Comparison of ENCODE assay signal across 15 cellular contexts in genomic region chr20:33896509-33896908, GRCh38.
DNase-seq lines count a peak whose midpoint lies in the region; ATAC-seq and TF ChIP-seq lines count a peak whose summit lies in the region.
"Had no signal": no experiment of that assay in that cellular context is flagged by ENCODE, and none has a peak within 500 bp of the region (broad histone marks: within the 10 kb centered on the region; RNA-seq: fewer than 3 reads in every experiment).

No MANE protein-coding gene starts in this region.

- no peak overlapping the region for H3K4me3 ChIP-seq in HEK293 (ENCODE audit: low read depth, low read length)
- H3K4me3 ChIP-seq in gastroesophageal sphincter = no peak overlapping the region
- H3K4me3 ChIP-seq: HAP-1, heart left ventricle had no signal

- TF ChIP-seq POLR2A in gastroesophageal sphincter (IDR thresholded peaks at IDR 0.05) = no peak

- CTCF ChIA-PET in HEK293 (lab: Yijun Ruan, JAX) = interaction anchor here (0.6 kb wide), 1 partner anchor 16 kb away, joined by 3 read pairs; no protein-coding TSS in a partner anchor

- DNase-seq in AG08396 (ENCODE audit: low spot score) (peak; percentile 33), amniotic epithelial cell (ENCODE audit: low read depth) (peak; percentile 77), foreskin melanocyte (peak; percentile 47), NCI-H82 (lab: John Stamatoyannopoulos, UW) (no peak), DMS53 (lab: John Stamatoyannopoulos, UW) (no peak)
- no peak for DNase-seq in stimulated activated CD4-positive, alpha-beta T cell treated with anti-CD3 and anti-CD28 coated beads, Interleukin-4, amount 100 ng/mL, for 4 hours
- DNase-seq: activated CD4-positive, alpha-beta T cell treated with anti-CD3 and anti-CD28 coated beads, Interleukin-2, amount 50 U/mL, for 4 hours; heart left ventricle; islet precursor cell; NCI-H187 treated with DMSO at 0.1 percent for 48 hours; NCI-H526 treated with DMSO at 0.1 percent for 48 hours had no signal

- 53 to 55% methylated on average over 3 to 4 of the region's 4 CpGs for WGBS in gastroesophageal sphincter (ENCODE audit: low coverage in 1 of 2), 2 donors

- H3K27me3 ChIP-seq in gastroesophageal sphincter = peaks cover 14% of the 10 kb centered on the region

- H3K27ac ChIP-seq in HEK293 (ENCODE audit: extremely low read depth, low read depth, low read length) = no peak overlapping the region
- no peak overlapping the region for H3K27ac ChIP-seq in gastroesophageal sphincter
- H3K27ac ChIP-seq: heart left ventricle had no signal

- no peak for ATAC-seq in gastroesophageal sphincter
- ATAC-seq: heart left ventricle, sciatic nerve had no signal

- no peak for TF ChIP-seq EP300 in gastroesophageal sphincter (IDR thresholded peaks at IDR 0.05)

- POLR2A ChIA-PET in HEK293 (lab: Yijun Ruan, JAX) = no interaction called here

- TF ChIP-seq CTCF in HEK293 (tag by site-specific recombination; IDR thresholded peaks at IDR 0.05) (no peak), gastroesophageal sphincter (IDR thresholded peaks at IDR 0.05) (no peak)

- no peaks in the 10 kb centered on the region for H3K4me1 ChIP-seq in HEK293 (ENCODE audit: control insufficient read depth, insufficient read depth, low read length)
- no peaks in the 10 kb centered on the region for H3K4me1 ChIP-seq in gastroesophageal sphincter
- H3K4me1 ChIP-seq: HAP-1 had no signal

- H3K9me3 ChIP-seq in HEK293 (ENCODE audit: control insufficient read depth, insufficient read depth, low read depth, low read length) = no peaks in the 10 kb centered on the region
- H3K9me3 ChIP-seq in gastroesophageal sphincter = no peaks in the 10 kb centered on the region
- H3K9me3 ChIP-seq: HAP-1, heart left ventricle had no signal

- H3K36me3 ChIP-seq in HEK293 (ENCODE audit: control insufficient read depth in 2 of 2, insufficient read depth in 1 of 2, low read length in 2 of 2) = no peaks in the 10 kb centered on the region
- H3K36me3 ChIP-seq in gastroesophageal sphincter = no peaks in the 10 kb centered on the region
- H3K36me3 ChIP-seq: HAP-1, heart left ventricle had no signal

TF ChIP-seq in HEK293, 187 proteins besides CTCF, POLR2A, EP300 and RAD21:
- TF ChIP-seq PRDM6 (tag by site-specific recombination; IDR thresholded peaks at IDR 0.05) (peak; percentile 78), ZNF560 (tag by site-specific recombination; IDR thresholded peaks at IDR 0.05; ENCODE audit: borderline replicate concordance) (no peak)
TF ChIP-seq in HEK293: peak in this region for 1.

Comparison
In these comparisons a context has a peak if more than half of its experiments do, and no peak if none do; other contexts are left out.
1. DNase-seq: peak in AG08396 (single experiment), amniotic epithelial cell (single experiment) and foreskin melanocyte (single experiment); none in NCI-H82 (single experiment), DMS53 (single experiment) and stimulated activated CD4-positive, alpha-beta T cell treated with anti-CD3 and anti-CD28 coated beads, Interleukin-4, amount 100 ng/mL, for 4 hours (0 of 2).